In the genomic region with DNA sequence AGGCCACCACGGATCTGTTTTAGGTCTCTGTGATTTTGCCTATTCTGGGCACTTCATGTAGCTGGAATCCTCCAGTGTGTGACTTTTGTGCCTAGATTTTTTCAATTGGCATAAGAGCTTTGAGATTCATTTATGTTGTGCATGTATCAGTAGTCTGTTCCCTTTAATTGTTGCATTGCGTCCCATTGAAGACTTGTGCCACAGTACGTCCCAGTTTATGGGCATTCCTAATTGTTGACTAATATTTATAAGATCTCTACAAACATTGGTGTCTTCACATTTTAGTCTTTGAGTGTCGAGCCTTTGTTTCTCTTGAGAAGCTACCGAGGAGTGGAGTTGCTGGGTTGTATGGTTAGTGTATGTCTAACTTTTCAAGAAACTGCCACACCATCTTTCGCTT, we compare ENCODE assay signal across 1 cellular context.
TF ChIP-seq lines count a peak whose summit lies in the region.

No MANE protein-coding gene starts in this region.

TF ChIP-seq in A549, 52 proteins besides CTCF, POLR2A, EP300 and RAD21:
- TF ChIP-seq, protein P1, sequence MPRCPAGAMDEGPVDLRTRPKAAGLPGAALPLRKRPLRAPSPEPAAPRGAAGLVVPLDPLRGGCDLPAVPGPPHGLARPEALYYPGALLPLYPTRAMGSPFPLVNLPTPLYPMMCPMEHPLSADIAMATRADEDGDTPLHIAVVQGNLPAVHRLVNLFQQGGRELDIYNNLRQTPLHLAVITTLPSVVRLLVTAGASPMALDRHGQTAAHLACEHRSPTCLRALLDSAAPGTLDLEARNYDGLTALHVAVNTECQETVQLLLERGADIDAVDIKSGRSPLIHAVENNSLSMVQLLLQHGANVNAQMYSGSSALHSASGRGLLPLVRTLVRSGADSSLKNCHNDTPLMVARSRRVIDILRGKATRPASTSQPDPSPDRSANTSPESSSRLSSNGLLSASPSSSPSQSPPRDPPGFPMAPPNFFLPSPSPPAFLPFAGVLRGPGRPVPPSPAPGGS (IDR thresholded peaks at IDR 0.05) = no peak
- TF ChIP-seq JUN (IDR thresholded peaks at IDR 0.05) (no peak), ESRRA (IDR thresholded peaks at IDR 0.05; ENCODE audit: borderline replicate concordance, low read length) (no peak), RFX5 (IDR thresholded peaks at IDR 0.05) (no peak), FOSL2 (IDR thresholded peaks at IDR 0.05) (no peak), FOSL2 (CRISPR knock-in tag; IDR thresholded peaks at IDR 0.05) (peak; percentile 19; the same call in 1 of the 2 replicates), CHD2 (IDR thresholded peaks at IDR 0.05; ENCODE audit: low read length, partially characterized antibody) (no peak), HOXB13 (CRISPR knock-in tag; IDR thresholded peaks at IDR 0.05; ENCODE audit: low read depth) (no peak)
- TF ChIP-seq, protein P2, sequence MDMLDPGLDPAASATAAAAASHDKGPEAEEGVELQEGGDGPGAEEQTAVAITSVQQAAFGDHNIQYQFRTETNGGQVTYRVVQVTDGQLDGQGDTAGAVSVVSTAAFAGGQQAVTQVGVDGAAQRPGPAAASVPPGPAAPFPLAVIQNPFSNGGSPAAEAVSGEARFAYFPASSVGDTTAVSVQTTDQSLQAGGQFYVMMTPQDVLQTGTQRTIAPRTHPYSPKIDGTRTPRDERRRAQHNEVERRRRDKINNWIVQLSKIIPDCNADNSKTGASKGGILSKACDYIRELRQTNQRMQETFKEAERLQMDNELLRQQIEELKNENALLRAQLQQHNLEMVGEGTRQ (IDR thresholded peaks at IDR 0.05) = no peak
